17 cellular contexts compared by ENCODE assay signal in the genomic region with DNA sequence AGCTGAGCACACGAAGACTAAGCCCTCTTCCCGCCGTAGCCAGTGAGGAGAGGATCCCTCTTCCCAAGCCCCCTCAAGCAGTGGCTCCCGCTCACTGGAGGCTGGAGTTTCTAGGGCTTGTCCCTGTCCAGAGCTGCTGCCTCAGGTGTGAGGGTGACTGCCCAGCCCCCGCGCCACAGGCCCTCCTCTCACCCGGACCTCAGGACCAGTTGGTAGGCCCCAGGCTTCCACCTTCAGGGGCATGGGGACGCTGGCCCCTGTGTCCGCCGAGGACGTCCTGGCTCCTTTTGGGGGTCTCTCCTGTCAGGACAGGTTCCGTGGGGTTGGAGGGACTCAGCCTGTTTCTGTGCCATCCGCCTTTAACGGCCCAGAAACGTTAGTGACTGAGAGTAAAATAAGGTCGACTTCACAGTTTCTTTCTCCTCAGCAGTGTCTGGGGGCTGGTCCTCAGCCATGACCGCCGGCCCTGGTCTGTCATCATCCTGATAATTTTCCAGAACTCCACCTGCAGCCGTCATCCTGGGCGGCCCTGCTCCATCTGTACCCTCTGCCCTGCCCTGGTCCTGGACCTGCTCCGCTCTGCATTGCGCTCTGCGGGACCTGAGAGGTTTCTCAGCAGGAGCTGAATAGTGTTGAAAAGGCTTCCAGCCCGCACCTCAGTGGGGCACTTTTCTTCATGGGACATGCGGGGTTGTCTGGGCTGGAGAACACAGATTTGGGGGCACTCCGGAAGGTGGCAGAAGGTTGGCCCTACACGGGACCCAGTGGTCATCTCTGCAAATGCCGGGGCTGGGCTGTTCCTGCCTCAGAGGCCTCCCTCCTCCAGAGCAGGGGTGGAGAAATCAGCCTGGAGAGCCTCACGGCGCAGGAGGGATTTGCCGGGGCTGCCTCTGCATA. TPM values are rescaled to one million over a fixed set of nuclear protein-coding genes. Genes with fewer than 3 reads are reported as not detected.
"Had no signal": no experiment of that assay in that cellular context is flagged by ENCODE, and none has a peak within 500 bp of the region (broad histone marks: within the 10 kb centered on the region; RNA-seq: fewer than 3 reads in every experiment).

No MANE protein-coding gene starts in this region.

- H3K9me3 ChIP-seq: gastroesophageal sphincter, heart left ventricle, left ventricle myocardium inferior, neutrophil, thyroid gland had no signal

- H3K4me3 ChIP-seq: gastroesophageal sphincter, heart left ventricle, left ventricle myocardium inferior, thyroid gland had no signal

- H3K36me3 ChIP-seq: gastroesophageal sphincter, heart left ventricle, left ventricle myocardium inferior, neutrophil, thyroid gland had no signal

- H3K27ac ChIP-seq: left ventricle myocardium inferior, neutrophil, thyroid gland had no signal

- H3K27ac Mint-ChIP-seq: activated CD4-positive, alpha-beta T cell treated with anti-CD3 and anti-CD28 coated beads, Interleukin-2, amount 10 ng/mL, durations not matched to agents 24 days and 14 days; activated CD8-positive, alpha-beta T cell treated with anti-CD3 and anti-CD28 coated beads, Interleukin-2, amount 10 ng/mL, durations not matched to agents 7 days and 5 days; activated T-cell treated with anti-CD3 and anti-CD28 coated beads, Interleukin-2, amount 50 U/mL, for 24 hours; dendritic cell treated with granulocyte-macrophage colony-stimulating factor and Interleukin-4, amounts not matched to agents 40 ng/mL and 50 ng/mL, for 4 days; naive thymus-derived CD4-positive, alpha-beta T cell had no signal

- H3K9me3 Mint-ChIP-seq: activated CD4-positive, alpha-beta T cell treated with anti-CD3 and anti-CD28 coated beads, Interleukin-2, amount 10 ng/mL, durations not matched to agents 24 days and 14 days; activated T-cell treated with anti-CD3 and anti-CD28 coated beads, Interleukin-2, amount 50 U/mL, for 24 hours; dendritic cell treated with granulocyte-macrophage colony-stimulating factor and Interleukin-4, amounts not matched to agents 40 ng/mL and 50 ng/mL, for 4 days; naive thymus-derived CD4-positive, alpha-beta T cell had no signal

- H3K4me1 Mint-ChIP-seq: activated CD4-positive, alpha-beta T cell treated with anti-CD3 and anti-CD28 coated beads, Interleukin-2, amount 10 ng/mL, durations not matched to agents 24 days and 14 days; naive thymus-derived CD4-positive, alpha-beta T cell had no signal

- H3K4me3 Mint-ChIP-seq: activated CD4-positive, alpha-beta T cell treated with anti-CD3 and anti-CD28 coated beads, Interleukin-2, amount 10 ng/mL, durations not matched to agents 24 days and 14 days; activated CD8-positive, alpha-beta T cell treated with anti-CD3 and anti-CD28 coated beads, Interleukin-2, amount 10 ng/mL, durations not matched to agents 7 days and 5 days; activated T-cell treated with anti-CD3 and anti-CD28 coated beads, Interleukin-2, amount 50 U/mL, for 24 hours; dendritic cell treated with granulocyte-macrophage colony-stimulating factor and Interleukin-4, amounts not matched to agents 40 ng/mL and 50 ng/mL, for 4 days; naive thymus-derived CD4-positive, alpha-beta T cell had no signal

- H3K36me3 Mint-ChIP-seq: naive thymus-derived CD4-positive, alpha-beta T cell had no signal

- DNase-seq: activated CD4-positive, alpha-beta T cell treated with anti-CD3 and anti-CD28 coated beads, Interleukin-2, amount 10 ng/mL, durations not matched to agents 24 days and 14 days; activated CD8-positive, alpha-beta T cell treated with anti-CD3 and anti-CD28 coated beads, Interleukin-2, amount 10 ng/mL, durations not matched to agents 7 days and 5 days; activated naive CD4-positive, alpha-beta T cell treated with anti-CD3 and anti-CD28 coated beads, Interleukin-2, amount 50 U/mL, for 16 hours; activated T-cell treated with anti-CD3 and anti-CD28 coated beads, Interleukin-2, amount 50 U/mL, for 24 hours; effector CD8-positive, alpha-beta T cell; left ventricle myocardium inferior; naive thymus-derived CD4-positive, alpha-beta T cell; stimulated activated CD4-positive, alpha-beta T cell treated with anti-CD3 and anti-CD28 coated beads, Interleukin-2, amount 100 ng/mL, for 24 hours; stimulated activated naive CD4-positive, alpha-beta T cell treated with Interleukin-2 at 50 U/mL for 16 hours; T-helper 1 cell; T-helper 9 cell; thyroid gland had no signal

- H3K27me3 Mint-ChIP-seq: activated CD4-positive, alpha-beta T cell treated with anti-CD3 and anti-CD28 coated beads, Interleukin-2, amount 10 ng/mL, durations not matched to agents 24 days and 14 days; activated T-cell treated with anti-CD3 and anti-CD28 coated beads, Interleukin-2, amount 50 U/mL, for 24 hours; naive thymus-derived CD4-positive, alpha-beta T cell had no signal

- ATAC-seq: activated CD8-positive, alpha-beta T cell treated with anti-CD3 and anti-CD28 coated beads, Interleukin-2, amount 10 ng/mL, durations not matched to agents 7 days and 5 days; esophagus mucosa; gastroesophageal sphincter; heart left ventricle; naive thymus-derived CD4-positive, alpha-beta T cell had no signal

- H3K27me3 ChIP-seq: gastroesophageal sphincter, heart left ventricle, neutrophil, thyroid gland had no signal

RNA-seq across cellular contexts. Expression of gene FAM20C, which starts 36.0 kb away (rescaled TPM):
- polyA plus RNA-seq: naive thymus-derived CD4-positive, alpha-beta T cell had no signal
